In the genomic region with DNA sequence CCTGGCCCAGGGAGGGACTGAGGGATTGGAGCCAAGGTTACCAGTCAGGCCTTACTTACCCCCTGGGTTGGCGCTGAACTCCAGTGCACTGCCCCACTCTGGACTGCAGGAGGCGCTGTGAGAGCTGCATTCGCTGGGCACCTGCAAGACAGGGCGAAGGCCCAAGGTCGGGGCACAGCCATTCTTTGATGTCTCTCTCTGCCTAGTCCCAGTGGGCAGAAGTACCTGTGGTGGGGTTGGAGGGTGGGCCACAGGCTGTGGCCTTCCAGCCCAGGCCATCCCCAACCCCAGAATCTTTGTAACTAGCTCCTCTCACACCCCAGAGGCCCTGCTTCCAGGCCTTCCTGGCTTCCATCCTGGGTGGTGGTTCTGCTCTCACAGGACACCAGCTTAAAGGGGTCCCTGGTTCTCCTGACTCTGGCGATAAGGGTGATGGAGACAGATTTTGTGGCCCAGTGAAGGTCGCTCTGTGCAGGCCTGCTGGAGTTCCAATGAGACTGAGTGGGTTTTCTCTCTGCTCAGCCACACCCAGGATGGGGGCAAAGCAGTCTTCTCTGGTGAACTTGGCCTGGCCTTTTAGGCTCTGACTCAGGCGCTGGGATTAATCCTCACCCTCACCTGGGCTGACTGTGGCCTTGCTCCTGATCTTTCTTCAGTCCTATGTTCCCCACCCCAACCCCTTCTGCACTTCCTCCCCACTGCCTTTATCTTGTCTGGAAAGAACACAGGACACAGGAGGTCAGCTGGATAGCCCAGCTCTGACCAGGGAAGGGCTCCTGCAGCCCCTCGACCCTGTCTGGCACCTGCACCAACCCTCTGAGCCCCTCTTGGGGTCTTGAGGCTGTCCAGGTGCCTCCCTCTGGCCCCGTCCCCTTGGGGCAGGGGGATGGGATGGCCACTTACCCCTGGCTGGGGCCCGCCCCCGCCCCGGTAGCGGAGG, we compare ENCODE assay signal across 10 cellular contexts. TPM values are rescaled to one million over a fixed set of nuclear protein-coding genes. Genes with fewer than 3 reads are reported as not detected.
DNase-seq lines count a peak whose midpoint lies in the region; ATAC-seq, FAIRE-seq and TF ChIP-seq lines count a peak whose summit lies in the region.
"Had no signal": no experiment of that assay in that cellular context is flagged by ENCODE, and none has a peak within 500 bp of the region (broad histone marks: within the 10 kb centered on the region; RNA-seq: fewer than 3 reads in every experiment).

No MANE protein-coding gene starts in this region.

- TF ChIP-seq EP300 in HepG2 (IDR thresholded peaks at IDR 0.05; ENCODE audit: low read depth in 2 of 2, low read length in 2 of 2) (no peak), HepG2 (CRISPR knock-in tag; IDR thresholded peaks at IDR 0.05; ENCODE audit: borderline replicate concordance) (no peak)

- ATAC-seq in HepG2 (peak; percentile 71), HG02759 (IDR thresholded peaks at IDR 0.05; ENCODE audit: unreplicated experiment) (no peak), sciatic nerve (no peak), GM18498 (IDR thresholded peaks at IDR 0.05; ENCODE audit: unreplicated experiment) (no peak)

- DNase-seq in AG10803 (ENCODE audit: low read depth) (no peak), GM13977 (ENCODE audit: low spot score) (peak; percentile 67), HepG2 (ENCODE audit: low spot score) (peak; percentile 6), DMS153 (lab: John Stamatoyannopoulos, UW) (no peak), sciatic nerve (ENCODE audit: low spot score) (no peak)
- peak; percentile 53 to 60 for DNase-seq in activated CD4-positive, alpha-beta T cell treated with anti-CD3 and anti-CD28 coated beads, Interleukin-2, amount 50 U/mL, for 48 hours
- DNase-seq: amygdala, NCI-H226 had no signal

- no peak overlapping the region for H3K27ac ChIP-seq in HepG2 (ENCODE audit: extremely low read length, insufficient read depth, low read length)

- H3K79me2 ChIP-seq in HepG2 (ENCODE audit: insufficient read depth, low read length), result no peaks in the 10 kb centered on the region

- POLR2A ChIA-PET in HepG2 (lab: Yijun Ruan, JAX), result no interaction called here

- intact Hi-C loops in HepG2 (cut with micrococcal nuclease; ENCODE audit: unreplicated experiment) (no loop called here), sciatic nerve (cut with DNase I) (no loop called here)

- H3K9me3 ChIP-seq in HepG2 (ENCODE audit: low read length), result no peaks in the 10 kb centered on the region

- no TSS peak for BruUV-seq in HepG2 (replicated peaks; lab: Mats Ljungman, UMichigan)

- no peak for FAIRE-seq in HepG2 (lab: Jason Lieb, UNC)

- no peak for TF ChIP-seq POLR2A in HepG2 (IDR thresholded peaks at IDR 0.05; ENCODE audit: insufficient read depth in 1 of 2, low read depth in 2 of 2, low read length in 2 of 2)

- no peaks in the 10 kb centered on the region for H4K20me1 ChIP-seq in HepG2 (ENCODE audit: insufficient read depth, low read length)

- no peak overlapping the region for H3K4me3 ChIP-seq in AG10803 (ENCODE audit: low read length)
- no peak overlapping the region for H3K4me3 ChIP-seq in HepG2 (replicated peaks in 1 of 3; ENCODE audit: insufficient read depth in 1 of 3, low read depth in 2 of 3, low read length in 3 of 3)

- TF ChIP-seq RAD21 in HepG2 (CRISPR knock-in tag; IDR thresholded peaks at IDR 0.05), result peak; percentile 15; the same call in 1 of the 2 replicates

- WGBS in HepG2 (ENCODE audit: low lambda C conversion rate), result 0% methylated on average over 2 of the region's 14 CpGs

- H2AFZ ChIP-seq in HepG2 (ENCODE audit: low read length), result no peak overlapping the region

- no peak overlapping the region for H3K9ac ChIP-seq in HepG2 (ENCODE audit: insufficient read depth, low read depth, low read length)

- CTCF ChIA-PET in HepG2 (lab: Yijun Ruan, JAX; ENCODE audit: low intra/inter-chr PET ratio, low total read pairs), result no interaction called here

- H3K27me3 ChIP-seq in HepG2 (ENCODE audit: control insufficient read depth in 1 of 2, insufficient read depth in 2 of 2, low read length in 2 of 2), result peaks cover 7 to 33% of the 10 kb centered on the region in 2 experiments; a peak in 4 of 5 replicates

- H3K36me3 ChIP-seq in HepG2 (replicated peaks in 1 of 2; ENCODE audit: control insufficient read depth in 1 of 2, insufficient read depth in 2 of 2, low read length in 2 of 2), result no peaks in the 10 kb centered on the region

- no peak overlapping the region for H3K4me2 ChIP-seq in HepG2 (ENCODE audit: low read depth, low read length)

- H3K4me1 ChIP-seq in HepG2 (ENCODE audit: insufficient read depth, low read length), result no peaks in the 10 kb centered on the region

- TF ChIP-seq CTCF in AG10803 (conservative IDR thresholded peaks at IDR 0.05; ENCODE audit: low read length) (peak; percentile 38), GM13977 (IDR thresholded peaks at IDR 0.05; ENCODE audit: extremely low read depth, insufficient read depth, missing control alignments) (peak; percentile 68), HepG2 (CRISPR knock-in tag; IDR thresholded peaks at IDR 0.05) (peak; percentile 62)

- in situ Hi-C loops in GM13977 (cut with MboI; ENCODE audit: low pct_unique_long_range_greater_than_20kb, low sequenced_read_pairs, unreplicated experiment) (no loop called here), HepG2 (cut with HindIII; ENCODE audit: extremely low pct_ligation_motif_present, low pct_unique_long_range_greater_than_20kb) (no loop called here)

RNA-seq across cellular contexts. Expression of a gene that starts 1.0 kb away (rescaled TPM):
- total RNA-seq in HepG2 (2016; rRNA removed; fragmentation: Illumina TruSeq; extraction: Trizol) (not detected in 2 replicates), sciatic nerve (not detected)
- total RNA-seq in HepG2 (2016; cell fraction: cytosol; rRNA removed; fragmentation: Illumina TruSeq; extraction: Trizol; ENCODE audit: low read depth), result not detected in 2 replicates
- total RNA-seq in HepG2 (2016; cell fraction: insoluble cytoplasmic fraction; rRNA removed; fragmentation: Illumina TruSeq; extraction: Trizol), result not detected in 2 replicates
- not detected in 2 replicates for total RNA-seq in HepG2 (2016; cell fraction: membrane; rRNA removed; fragmentation: Illumina TruSeq; extraction: Trizol)
- not detected in 2 replicates for total RNA-seq in HepG2 (2016; cell fraction: nucleus; rRNA removed; fragmentation: Illumina TruSeq; extraction: Trizol)
- polyA plus RNA-seq in HepG2 (2011; rRNA removed), result not detected in 2 replicates
- polyA plus RNA-seq in HepG2 (2011; cell fraction: cytosol; rRNA removed), result not detected in 2 replicates
- polyA plus RNA-seq in HepG2 (2011; cell fraction: nucleus; rRNA removed), result not detected in 2 replicates
- polyA plus RNA-seq in HepG2 (2012), result not detected in 2 replicates
- polyA plus RNA-seq in HepG2 (2016; cell fraction: cytosol; fragmentation: Illumina TruSeq; extraction: Trizol; ENCODE audit: low read depth), result not detected in 2 replicates
- polyA plus RNA-seq in HepG2 (2016; cell fraction: insoluble cytoplasmic fraction; fragmentation: Illumina TruSeq; extraction: Trizol; ENCODE audit: low read depth), result not detected in 2 replicates
- not detected in 2 replicates for polyA plus RNA-seq in HepG2 (2016; cell fraction: membrane; fragmentation: Illumina TruSeq; extraction: Trizol; ENCODE audit: low read depth)
- not detected in 2 replicates for polyA plus RNA-seq in HepG2 (2016; cell fraction: nucleus; fragmentation: Illumina TruSeq; extraction: Trizol; ENCODE audit: insufficient read depth, low read depth)
- not detected in 2 replicates for polyA minus RNA-seq in HepG2 (2011; rRNA and poly(A)+ RNA removed; ENCODE audit: low replicate concordance)
- polyA minus RNA-seq in HepG2 (2011; cell fraction: cytosol; rRNA and poly(A)+ RNA removed), result not detected in 2 replicates
- not detected in 2 replicates for polyA minus RNA-seq in HepG2 (2011; cell fraction: nucleus; rRNA and poly(A)+ RNA removed)

RNA-seq across cellular contexts. Expression of a gene that starts 42.7 kb away (rescaled TPM):
- total RNA-seq in HepG2 (2016; rRNA removed; fragmentation: Illumina TruSeq; extraction: Trizol) (0.08 and 0.11 TPM in 2 replicates), sciatic nerve (1.8 TPM)
- not detected in 2 replicates for total RNA-seq in HepG2 (2016; cell fraction: cytosol; rRNA removed; fragmentation: Illumina TruSeq; extraction: Trizol; ENCODE audit: low read depth)
- 0.15 TPM in 1 of 2 replicates, not detected in the other for total RNA-seq in HepG2 (2016; cell fraction: insoluble cytoplasmic fraction; rRNA removed; fragmentation: Illumina TruSeq; extraction: Trizol)
- 0.10 TPM in 1 of 2 replicates, not detected in the other for total RNA-seq in HepG2 (2016; cell fraction: membrane; rRNA removed; fragmentation: Illumina TruSeq; extraction: Trizol)
- 0.22 TPM in 1 of 2 replicates, not detected in the other for total RNA-seq in HepG2 (2016; cell fraction: nucleus; rRNA removed; fragmentation: Illumina TruSeq; extraction: Trizol)
- polyA plus RNA-seq in HepG2 (2011; rRNA removed), result not detected in 2 replicates
- polyA plus RNA-seq in HepG2 (2011; cell fraction: cytosol; rRNA removed), result not detected in 2 replicates
- polyA plus RNA-seq in HepG2 (2011; cell fraction: nucleus; rRNA removed), result not detected in 2 replicates
- not detected in 2 replicates for polyA plus RNA-seq in HepG2 (2012)
- polyA plus RNA-seq in HepG2 (2016; cell fraction: cytosol; fragmentation: Illumina TruSeq; extraction: Trizol; ENCODE audit: low read depth), result not detected in 2 replicates
- polyA plus RNA-seq in HepG2 (2016; cell fraction: insoluble cytoplasmic fraction; fragmentation: Illumina TruSeq; extraction: Trizol; ENCODE audit: low read depth), result 0.11 TPM in 1 of 2 replicates, not detected in the other
- polyA plus RNA-seq in HepG2 (2016; cell fraction: membrane; fragmentation: Illumina TruSeq; extraction: Trizol; ENCODE audit: low read depth), result not detected in 2 replicates
- polyA plus RNA-seq in HepG2 (2016; cell fraction: nucleus; fragmentation: Illumina TruSeq; extraction: Trizol; ENCODE audit: insufficient read depth, low read depth), result 0.17 TPM in 1 of 2 replicates, not detected in the other
- polyA minus RNA-seq in HepG2 (2011; rRNA and poly(A)+ RNA removed; ENCODE audit: low replicate concordance), result 0.72 TPM in 1 of 2 replicates, not detected in the other
- not detected in 2 replicates for polyA minus RNA-seq in HepG2 (2011; cell fraction: cytosol; rRNA and poly(A)+ RNA removed)
- polyA minus RNA-seq in HepG2 (2011; cell fraction: nucleus; rRNA and poly(A)+ RNA removed), result not detected in 2 replicates

RNA-seq across cellular contexts. Expression of a gene that starts 58.6 kb away (rescaled TPM):
- total RNA-seq in HepG2 (2016; rRNA removed; fragmentation: Illumina TruSeq; extraction: Trizol) (not detected in 2 replicates), sciatic nerve (3.1 TPM)
- total RNA-seq in HepG2 (2016; cell fraction: cytosol; rRNA removed; fragmentation: Illumina TruSeq; extraction: Trizol; ENCODE audit: low read depth), result not detected in 2 replicates
- total RNA-seq in HepG2 (2016; cell fraction: insoluble cytoplasmic fraction; rRNA removed; fragmentation: Illumina TruSeq; extraction: Trizol), result 0.15 TPM in 1 of 2 replicates, not detected in the other
- not detected in 2 replicates for total RNA-seq in HepG2 (2016; cell fraction: membrane; rRNA removed; fragmentation: Illumina TruSeq; extraction: Trizol)
- total RNA-seq in HepG2 (2016; cell fraction: nucleus; rRNA removed; fragmentation: Illumina TruSeq; extraction: Trizol), result 0.12 TPM in 1 of 2 replicates, not detected in the other
- 5.4 and 6.4 TPM in 2 replicates for polyA plus RNA-seq in HepG2 (2011; rRNA removed)
- polyA plus RNA-seq in HepG2 (2011; cell fraction: cytosol; rRNA removed), result 0.67 and 1.6 TPM in 2 replicates
- 76.9 and 115 TPM in 2 replicates for polyA plus RNA-seq in HepG2 (2011; cell fraction: nucleus; rRNA removed)
- polyA plus RNA-seq in HepG2 (2012), result 3.1 and 4.4 TPM in 2 replicates
- not detected in 2 replicates for polyA plus RNA-seq in HepG2 (2016; cell fraction: cytosol; fragmentation: Illumina TruSeq; extraction: Trizol; ENCODE audit: low read depth)
- not detected in 2 replicates for polyA plus RNA-seq in HepG2 (2016; cell fraction: insoluble cytoplasmic fraction; fragmentation: Illumina TruSeq; extraction: Trizol; ENCODE audit: low read depth)
- polyA plus RNA-seq in HepG2 (2016; cell fraction: membrane; fragmentation: Illumina TruSeq; extraction: Trizol; ENCODE audit: low read depth), result not detected in 2 replicates
- polyA plus RNA-seq in HepG2 (2016; cell fraction: nucleus; fragmentation: Illumina TruSeq; extraction: Trizol; ENCODE audit: insufficient read depth, low read depth), result 0.07 and 0.44 TPM in 2 replicates
- polyA minus RNA-seq in HepG2 (2011; rRNA and poly(A)+ RNA removed; ENCODE audit: low replicate concordance), result 0.72 and 10.8 TPM in 2 replicates
- 0.49 and 0.62 TPM in 2 replicates for polyA minus RNA-seq in HepG2 (2011; cell fraction: cytosol; rRNA and poly(A)+ RNA removed)
- polyA minus RNA-seq in HepG2 (2011; cell fraction: nucleus; rRNA and poly(A)+ RNA removed), result 19.8 and 25.9 TPM in 2 replicates

Comparison
In these comparisons a context has a peak if more than half of its experiments do, and no peak if none do; other contexts are left out.
1. DNase-seq: peak in GM13977 (single experiment), activated CD4-positive, alpha-beta T cell treated with anti-CD3 and anti-CD28 coated beads, Interleukin-2, amount 50 U/mL, for 48 hours (2 of 2) and HepG2 (single experiment); none in AG10803 (single experiment), DMS153 (single experiment) and sciatic nerve (single experiment).
2. Peak in every context shown above with its lines, with median percentiles within 50 percentile points of each other: CTCF ChIP-seq.